20 cellular contexts compared by ENCODE assay signal in genomic region chr7:139294241-139294640, GRCh38. TPM values are rescaled to one million over a fixed set of nuclear protein-coding genes. Genes with fewer than 3 reads are reported as not detected.
DNase-seq lines count a peak whose midpoint lies in the region; ATAC-seq and TF ChIP-seq lines count a peak whose summit lies in the region.
"Had no signal": no experiment of that assay in that cellular context is flagged by ENCODE, and none has a peak within 500 bp of the region (broad histone marks: within the 10 kb centered on the region; RNA-seq: fewer than 3 reads in every experiment).

No MANE protein-coding gene starts in this region.

- CTCF ChIA-PET in activated CD4-positive, alpha-beta T cell treated with anti-CD3 and anti-CD28 coated beads for 36 hours (lab: Charles Lee), result interaction anchor here (0.5 to 1.0 kb wide), 2 partner anchors 17 to 208 kb away, joined by 3 to 5 read pairs; no protein-coding TSS in a partner anchor

- intact Hi-C loops in activated CD4-positive, alpha-beta T cell treated with anti-CD3 and anti-CD28 coated beads, Interleukin-2, amount 10 ng/mL, durations not matched to agents 24 days and 14 days (cut with micrococcal nuclease), result no loop called here
- intact Hi-C loops in activated CD4-positive, alpha-beta T cell treated with anti-CD3 and anti-CD28 coated beads for 36 hours (cut with DNase I, micrococcal nuclease), result no loop called here
- intact Hi-C loops in spleen (cut with DNase I; ENCODE audit: low total_unique reads), result no loop called here

- no peaks in the 10 kb centered on the region for H3K9me3 ChIP-seq in spleen
- H3K9me3 ChIP-seq: A549 had no signal

- H3K27me3 Mint-ChIP-seq in activated CD4-positive, alpha-beta T cell treated with anti-CD3 and anti-CD28 coated beads, Interleukin-2, amount 10 ng/mL, durations not matched to agents 24 days and 14 days, result no peaks in the 10 kb centered on the region
- no peaks in the 10 kb centered on the region for H3K27me3 Mint-ChIP-seq in activated CD4-positive, alpha-beta T cell treated with anti-CD3 and anti-CD28 coated beads for 36 hours
- H3K27me3 Mint-ChIP-seq: CD4-positive, alpha-beta T cell; IgD-negative memory B cell had no signal

- H3K36me3 Mint-ChIP-seq in activated CD4-positive, alpha-beta T cell treated with anti-CD3 and anti-CD28 coated beads, Interleukin-2, amount 10 ng/mL, durations not matched to agents 24 days and 14 days (ENCODE audit: low read depth), result peaks cover 7% of the 10 kb centered on the region
- H3K36me3 Mint-ChIP-seq in activated CD4-positive, alpha-beta T cell treated with anti-CD3 and anti-CD28 coated beads for 36 hours (ENCODE audit: low read depth), result peaks cover 6% of the 10 kb centered on the region

- 93 to 98% (median 96%) methylated on average over 4 of the region's 4 CpGs for WGBS in spleen, 5 donors

- POLR2A ChIA-PET in activated CD4-positive, alpha-beta T cell treated with anti-CD3 and anti-CD28 coated beads for 36 hours (lab: Charles Lee), result no interaction called here

- no peak overlapping the region for H3K4me3 ChIP-seq in retinal pigment epithelial cell (ENCODE audit: low read length)
- H3K4me3 ChIP-seq in spleen, result no peak overlapping the region
- H3K4me3 ChIP-seq: A549, GM23248 had no signal

- H3K4me1 Mint-ChIP-seq in activated CD4-positive, alpha-beta T cell treated with anti-CD3 and anti-CD28 coated beads, Interleukin-2, amount 10 ng/mL, durations not matched to agents 24 days and 14 days, result no peaks in the 10 kb centered on the region
- no peaks in the 10 kb centered on the region for H3K4me1 Mint-ChIP-seq in activated CD4-positive, alpha-beta T cell treated with anti-CD3 and anti-CD28 coated beads for 36 hours
- H3K4me1 Mint-ChIP-seq: IgD-negative memory B cell had no signal

- peaks cover 0 to 74% (median 16%) of the 10 kb centered on the region in 6 donors for H3K36me3 ChIP-seq in spleen

- TF ChIP-seq CTCF in retinal pigment epithelial cell (conservative IDR thresholded peaks at IDR 0.05; ENCODE audit: low read depth, low read length) (no peak), GM13977 (IDR thresholded peaks at IDR 0.05; ENCODE audit: extremely low read depth, insufficient read depth, missing control alignments) (no peak), spleen (IDR thresholded peaks at IDR 0.05 in 8 of 11, conservative IDR thresholded peaks at IDR 0.05 in 3 of 11) (no peak)

- in situ Hi-C loops in GM13977 (cut with MboI; ENCODE audit: low pct_unique_long_range_greater_than_20kb, low sequenced_read_pairs, unreplicated experiment), result no loop called here

- H3K9me3 Mint-ChIP-seq in activated CD4-positive, alpha-beta T cell treated with anti-CD3 and anti-CD28 coated beads, Interleukin-2, amount 10 ng/mL, durations not matched to agents 24 days and 14 days, result no peaks in the 10 kb centered on the region
- no peaks in the 10 kb centered on the region for H3K9me3 Mint-ChIP-seq in activated CD4-positive, alpha-beta T cell treated with anti-CD3 and anti-CD28 coated beads for 36 hours (ENCODE audit: low read depth)
- H3K9me3 Mint-ChIP-seq: CD4-positive, alpha-beta T cell; HFFc6; IgD-negative memory B cell had no signal

- H3K27ac ChIP-seq in spleen, result no peak overlapping the region
- H3K27ac ChIP-seq: 22Rv1, A549, C4-2B, GM23248 had no signal

- TF ChIP-seq POLR2A in spleen (IDR thresholded peaks at IDR 0.05), result no peak

- no peaks in the 10 kb centered on the region for H3K27me3 ChIP-seq in spleen (replicated peaks in 1 of 7)

- H3K4me3 Mint-ChIP-seq in activated CD4-positive, alpha-beta T cell treated with anti-CD3 and anti-CD28 coated beads, Interleukin-2, amount 10 ng/mL, durations not matched to agents 24 days and 14 days, result no peak overlapping the region
- no peak overlapping the region for H3K4me3 Mint-ChIP-seq in activated CD4-positive, alpha-beta T cell treated with anti-CD3 and anti-CD28 coated beads for 36 hours
- H3K4me3 Mint-ChIP-seq: CD4-positive, alpha-beta T cell; HFFc6 had no signal

- H3K27ac Mint-ChIP-seq in activated CD4-positive, alpha-beta T cell treated with anti-CD3 and anti-CD28 coated beads, Interleukin-2, amount 10 ng/mL, durations not matched to agents 24 days and 14 days, result no peak overlapping the region
- H3K27ac Mint-ChIP-seq in activated CD4-positive, alpha-beta T cell treated with anti-CD3 and anti-CD28 coated beads for 36 hours, result no peak overlapping the region
- H3K27ac Mint-ChIP-seq: CD4-positive, alpha-beta T cell; HFFc6; IgD-negative memory B cell had no signal

- no peak for ATAC-seq in activated CD4-positive, alpha-beta T cell treated with anti-CD3 and anti-CD28 coated beads for 36 hours
- ATAC-seq: A549, HCT116 had no signal

- H3K4me1 ChIP-seq in spleen, result no peaks in the 10 kb centered on the region

- peak; percentile 29 for DNase-seq in activated CD4-positive, alpha-beta T cell treated with anti-CD3 and anti-CD28 coated beads, Interleukin-2, amount 10 ng/mL, durations not matched to agents 24 days and 14 days
- DNase-seq in activated CD4-positive, alpha-beta T cell treated with anti-CD3 and anti-CD28 coated beads for 36 hours, result no peak
- DNase-seq in NCI-H82 treated with DMSO at 0.1 percent for 48 hours (lab: John Stamatoyannopoulos, UW; ENCODE audit: unreplicated experiment) (peak; percentile 66), iris pigment epithelial cell (ENCODE audit: low read depth) (peak; percentile 4), retinal pigment epithelial cell (ENCODE audit: low read depth) (peak; percentile 73), GM13977 (ENCODE audit: low spot score) (no peak), spleen (no peak)
- no peak for DNase-seq in activated CD4-positive, CD25-positive, alpha-beta regulatory T cell (lab: John Stamatoyannopoulos, UW)
- DNase-seq: AML-193; CD4-positive, alpha-beta T cell; DMS79 treated with DMSO at 0.1 percent for 48 hours; GF-D8; GM23248; H7; HFFc6 had no signal

RNA-seq across cellular contexts. Expression of gene FMC1, which starts 46.9 kb away (rescaled TPM):
- total RNA-seq in activated CD4-positive, alpha-beta T cell treated with anti-CD3 and anti-CD28 coated beads, Interleukin-2, amount 10 ng/mL, durations not matched to agents 24 days and 14 days, result 5.1 and 7.5 TPM in 2 replicates
- total RNA-seq in activated CD4-positive, alpha-beta T cell treated with anti-CD3 and anti-CD28 coated beads for 36 hours, result 1 to 10 TPM; 1.7 to 7.8 TPM
- total RNA-seq in spleen, result 10 to 100 TPM in 3 of 7 donors, 1 to 10 TPM in 4; 4.3 to 12.9 (median 8.8) TPM
- 10 to 100 TPM; 21.2 to 26.2 (median 26.2) TPM for polyA plus RNA-seq in spleen

Comparison
In these comparisons a context has a peak if more than half of its experiments do, and no peak if none do; other contexts are left out.
1. DNase-seq: peak in activated CD4-positive, alpha-beta T cell treated with anti-CD3 and anti-CD28 coated beads, Interleukin-2, amount 10 ng/mL, durations not matched to agents 24 days and 14 days (single experiment), NCI-H82 treated with DMSO at 0.1 percent for 48 hours (single experiment), iris pigment epithelial cell (single experiment) and retinal pigment epithelial cell (single experiment); none in activated CD4-positive, alpha-beta T cell treated with anti-CD3 and anti-CD28 coated beads for 36 hours (single experiment), GM13977 (single experiment), activated CD4-positive, CD25-positive, alpha-beta regulatory T cell (0 of 4) and spleen (single experiment).